23 cellular contexts compared by ENCODE assay signal in the genomic region with DNA sequence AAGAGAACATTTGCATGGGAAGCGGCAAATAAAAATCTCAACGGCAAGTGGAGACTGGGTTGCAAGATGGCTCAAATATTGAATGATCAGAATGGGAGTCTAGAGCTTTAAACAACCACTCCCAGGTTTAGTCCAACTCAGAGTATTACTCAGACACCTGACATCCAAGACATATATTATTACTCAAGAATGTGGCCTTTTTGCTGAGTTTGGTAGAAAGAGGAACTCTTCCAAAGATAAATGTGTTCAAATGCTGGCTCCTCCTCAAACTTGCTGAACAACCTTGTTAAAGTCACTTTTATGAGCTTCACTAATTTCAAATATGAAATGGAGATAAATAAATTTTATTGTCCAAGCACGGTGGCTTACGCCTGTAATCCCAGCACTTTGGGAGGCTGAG.
"Had no signal": no experiment of that assay in that cellular context is flagged by ENCODE, and none has a peak within 500 bp of the region (broad histone marks: within the 10 kb centered on the region; RNA-seq: fewer than 3 reads in every experiment).

No MANE protein-coding gene starts in this region.

- H3K9me3 ChIP-seq: colonic mucosa, gastrocnemius medialis, ovary, right atrium auricular region, stomach, thoracic aorta, transverse colon had no signal

- H3K27ac ChIP-seq: colonic mucosa, gastrocnemius medialis, heart right ventricle, left ventricle myocardium inferior, lower lobe of right lung, neural progenitor cell, ovary, right atrium auricular region, sigmoid colon, skin epidermis, stomach, thoracic aorta, transverse colon had no signal

- DNase-seq: colonic mucosa; effector CD4-positive, alpha-beta T cell; endodermal cell; gastrocnemius medialis; heart right ventricle; hypothalamus; left ventricle myocardium inferior; lower lobe of right lung; mesenchymal stem cell; midbrain; nucleus accumbens; ovary; sigmoid colon; stimulated activated CD4-positive, alpha-beta T cell treated with anti-CD3 and anti-CD28 coated beads, Interleukin-2, amount 100 ng/mL, for 24 hours; stimulated activated naive CD4-positive, alpha-beta T cell; stomach; substantia nigra; transverse colon had no signal

- H3K4me1 ChIP-seq: colonic mucosa, gastrocnemius medialis, heart right ventricle, left ventricle myocardium inferior, lower lobe of right lung, neural progenitor cell, right atrium auricular region, sigmoid colon, stomach, transverse colon had no signal

- H3K36me3 ChIP-seq: colonic mucosa, gastrocnemius medialis, heart right ventricle, left ventricle myocardium inferior, lower lobe of right lung, neural progenitor cell, ovary, right atrium auricular region, sigmoid colon, stomach, thoracic aorta, transverse colon had no signal

- H3K4me3 ChIP-seq: colonic mucosa, gastrocnemius medialis, heart right ventricle, left ventricle myocardium inferior, lower lobe of right lung, neural progenitor cell, ovary, right atrium auricular region, sigmoid colon, skin epidermis, stomach, thoracic aorta, transverse colon had no signal

- H3K27me3 ChIP-seq: colonic mucosa, gastrocnemius medialis, heart right ventricle, neural progenitor cell, ovary, right atrium auricular region, sigmoid colon, stomach, transverse colon had no signal

- ATAC-seq: gastrocnemius medialis; heart right ventricle; lower lobe of right lung; natural killer cell treated with Interleukin-12 subunit alpha and Interleukin-12 subunit beta and Interleukin-15 and Interleukin-18, amount 100 ng/mL, for 72 hours had no signal
